Comparison of ENCODE assay signal across 7 cellular contexts in genomic region chr18:35453065-35453464, GRCh38. TPM values are rescaled to one million over a fixed set of nuclear protein-coding genes. Genes with fewer than 3 reads are reported as not detected.
DNase-seq lines count a peak whose midpoint lies in the region; TF ChIP-seq lines count a peak whose summit lies in the region.
"Not testable (repeated sequence)": the region's sequence is repeated elsewhere in the genome, so short reads cannot be mapped to it uniquely, and the experiment has no call there.

No MANE protein-coding gene starts in this region.

- POLR2A ChIA-PET in RWPE1 (lab: Yijun Ruan, JAX; ENCODE audit: low non-redundant PET) = not testable (repeated sequence)

- H3K9ac ChIP-seq in mammary epithelial cell (ENCODE audit: insufficient read depth, low read length) = not testable (repeated sequence)

- not testable (repeated sequence) for TF ChIP-seq CTCF in RWPE1 (conservative IDR thresholded peaks at IDR 0.05; ENCODE audit: low read depth); mammary epithelial cell (conservative IDR thresholded peaks at IDR 0.05 in 1 of 2, IDR thresholded peaks at IDR 0.05 in 1 of 2; ENCODE audit: extremely low read depth in 1 of 2, insufficient read depth in 1 of 2, low read depth in 1 of 2, low read length in 2 of 2)

- H3K4me1 ChIP-seq in mammary epithelial cell (ENCODE audit: insufficient read depth, low read length) = peaks cover 31% of the 10 kb centered on the region

- peak; percentile 20 for DNase-seq in Daoy (ENCODE audit: low read depth)
- peak; percentile 53 for DNase-seq in M059J (ENCODE audit: low read depth)
- DNase-seq in RWPE1 (ENCODE audit: low spot score); epithelial cell of prostate (ENCODE audit: low read depth, low spot score): not testable (repeated sequence)
- peak; percentile 64 for DNase-seq in mammary epithelial cell
- DNase-seq in glomerular visceral epithelial cell (ENCODE audit: extremely low spot score) = peak; percentile 30
- DNase-seq in left kidney (ENCODE audit: low read depth, low spot score) = peak; percentile 14

- H3K4me2 ChIP-seq in mammary epithelial cell (ENCODE audit: insufficient read depth, low read depth, low read length) = not testable (repeated sequence)

- intact Hi-C loops in mammary epithelial cell (cut with micrococcal nuclease) = not testable (repeated sequence)

- CTCF ChIA-PET in RWPE1 (lab: Yijun Ruan, JAX); mammary epithelial cell (lab: Charles Lee; ENCODE audit: low non-redundant PET): not testable (repeated sequence)

- H3K36me3 ChIP-seq in mammary epithelial cell (ENCODE audit: insufficient read depth, low read length) = not testable (repeated sequence)

- H4K20me1 ChIP-seq in mammary epithelial cell (ENCODE audit: insufficient read depth, low read length) = not testable (repeated sequence)

- H3K9me3 ChIP-seq in mammary epithelial cell (replicated peaks; ENCODE audit: insufficient read depth, low read length) = not testable (repeated sequence)

- H3K4me3 ChIP-seq in mammary epithelial cell (replicated peaks in 1 of 3; ENCODE audit: insufficient read depth in 1 of 3, low read depth in 2 of 3, low read length in 3 of 3) = not testable (repeated sequence)

- WGBS in mammary epithelial cell (ENCODE audit: low coverage, missing lambda C conversion rate) = 72% methylated on average over 4 of the region's 4 CpGs

- dilution Hi-C loops in mammary epithelial cell (cut with HindIII; ENCODE audit: low sequenced_read_pairs) = not testable (repeated sequence)

- in situ Hi-C loops in mammary epithelial cell (cut with MboI; ENCODE audit: low sequenced_read_pairs in 2 of 2) = not testable (repeated sequence)

- not testable (repeated sequence) for H3K27me3 ChIP-seq in mammary epithelial cell (ENCODE audit: insufficient read depth, low read length)

- H3K79me2 ChIP-seq in mammary epithelial cell (ENCODE audit: insufficient read depth, low read length) = not testable (repeated sequence)

- not testable (repeated sequence) for H2AFZ ChIP-seq in mammary epithelial cell (ENCODE audit: low read depth, low read length)

- not testable (repeated sequence) for BruUV-seq in mammary epithelial cell (replicated peaks; lab: Mats Ljungman, UMichigan)

- H3K27ac ChIP-seq in RWPE1 = peak overlapping the region; percentile 70
- not testable (repeated sequence) for H3K27ac ChIP-seq in mammary epithelial cell (ENCODE audit: insufficient read depth, low read depth, low read length)
- peak overlapping the region; percentile 19 for H3K27ac ChIP-seq in epithelial cell of prostate

RNA-seq across cellular contexts. Expression of gene INO80C, which starts 44.7 kb away (rescaled TPM):
- 3.9 and 5.2 TPM in 2 replicates for total RNA-seq in Daoy (2014; rRNA removed; shearing (Covaris generic))
- 3.4 and 6.5 TPM in 2 replicates for total RNA-seq in M059J (2014; rRNA removed; shearing (Covaris generic))
- total RNA-seq in mammary epithelial cell = 10 to 100 TPM in 1 of 2 donors, 1 to 10 TPM in 1; 7.2 to 46.5 TPM
- polyA plus RNA-seq in mammary epithelial cell = 42.5 TPM
- 20.4 TPM for polyA minus RNA-seq in mammary epithelial cell
